In the genomic region with DNA sequence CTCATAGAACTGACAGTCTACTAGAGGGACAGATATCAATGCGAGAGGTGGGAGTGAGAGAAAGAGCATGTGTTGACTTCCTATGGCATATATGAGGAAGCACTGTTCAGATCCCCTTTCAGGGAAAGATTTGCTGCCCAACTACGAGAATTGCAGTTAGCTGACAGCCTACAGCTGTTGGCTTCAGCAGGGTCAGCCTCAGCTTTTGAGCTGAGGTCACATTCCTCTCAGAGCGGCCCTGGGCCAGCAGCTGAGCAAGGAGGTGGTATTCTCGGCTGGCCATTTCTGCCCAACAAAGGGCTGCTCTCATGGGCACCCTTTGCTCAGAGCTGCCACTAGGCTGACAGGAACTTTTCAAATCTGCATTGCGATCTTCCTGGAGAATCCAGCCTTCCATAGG, we compare ENCODE assay signal across 18 cellular contexts.
"Had no signal": no experiment of that assay in that cellular context is flagged by ENCODE, and none has a peak within 500 bp of the region (broad histone marks: within the 10 kb centered on the region; RNA-seq: fewer than 3 reads in every experiment).

No MANE protein-coding gene starts in this region.

- H3K4me3 ChIP-seq: esophagus squamous epithelium, mucosa of descending colon, right atrium auricular region, sigmoid colon, stomach, thoracic aorta, transverse colon had no signal

- DNase-seq: cortex of kidney; effector memory CD8-positive, alpha-beta T cell; esophagus squamous epithelium; foreskin fibroblast; left colon; mammary epithelial cell; mucosa of descending colon; sigmoid colon; small intestine; stimulated activated CD4-positive, alpha-beta T cell treated with anti-CD3 and anti-CD28 coated beads, Interleukin-12 subunit alpha, Interleukin-12 subunit beta, amount 100 ng/mL, for 4 hours; stimulated activated naive CD4-positive, alpha-beta T cell; stomach; substantia nigra; transverse colon had no signal

- H3K27ac Mint-ChIP-seq: effector memory CD8-positive, alpha-beta T cell; natural killer cell treated with Interleukin-12 subunit alpha and Interleukin-12 subunit beta and Interleukin-15 and Interleukin-18, amount 100 ng/mL, for 72 hours had no signal

- H3K4me1 ChIP-seq: esophagus squamous epithelium, right atrium auricular region, sigmoid colon, stomach, transverse colon had no signal

- H3K36me3 Mint-ChIP-seq: natural killer cell treated with Interleukin-12 subunit alpha and Interleukin-12 subunit beta and Interleukin-15 and Interleukin-18, amount 100 ng/mL, for 72 hours had no signal

- H3K9me3 Mint-ChIP-seq: central memory CD8-positive, alpha-beta T cell; effector memory CD8-positive, alpha-beta T cell; natural killer cell treated with Interleukin-12 subunit alpha and Interleukin-12 subunit beta and Interleukin-15 and Interleukin-18, amount 100 ng/mL, for 72 hours had no signal

- H3K4me1 Mint-ChIP-seq: central memory CD8-positive, alpha-beta T cell had no signal

- H3K9me3 ChIP-seq: esophagus squamous epithelium, mucosa of descending colon, right atrium auricular region, sigmoid colon, thoracic aorta, transverse colon had no signal

- H3K27ac ChIP-seq: esophagus squamous epithelium, right atrium auricular region, sigmoid colon, stomach, thoracic aorta, transverse colon had no signal

- ATAC-seq: effector memory CD8-positive, alpha-beta T cell; left colon; mucosa of descending colon; natural killer cell treated with Interleukin-12 subunit alpha and Interleukin-12 subunit beta and Interleukin-15 and Interleukin-18, amount 100 ng/mL, for 72 hours had no signal

- H3K36me3 ChIP-seq: esophagus squamous epithelium, right atrium auricular region, sigmoid colon, stomach, thoracic aorta, transverse colon had no signal

- H3K27me3 ChIP-seq: esophagus squamous epithelium, right atrium auricular region, sigmoid colon, transverse colon had no signal

- H3K4me3 Mint-ChIP-seq: central memory CD8-positive, alpha-beta T cell; effector memory CD8-positive, alpha-beta T cell; natural killer cell treated with Interleukin-12 subunit alpha and Interleukin-12 subunit beta and Interleukin-15 and Interleukin-18, amount 100 ng/mL, for 72 hours had no signal
